Comparison of ENCODE assay signal across 28 cellular contexts in genomic region chr10:10477859-10478258, GRCh38.
"Had no signal": no experiment of that assay in that cellular context is flagged by ENCODE, and none has a peak within 500 bp of the region (broad histone marks: within the 10 kb centered on the region; RNA-seq: fewer than 3 reads in every experiment).

No MANE protein-coding gene starts in this region.

- H3K27me3 Mint-ChIP-seq: activated naive CD8-positive, alpha-beta T cell treated with anti-CD3 and anti-CD28 coated beads, Interleukin-2, amount 10 ng/mL, durations not matched to agents 7 days and 5 days; progenitor cell of endocrine pancreas had no signal

- H3K4me1 ChIP-seq: heart left ventricle, left lung, lower lobe of right lung, right atrium auricular region, suprapubic skin had no signal

- H3K4me3 ChIP-seq: coronary artery, dorsolateral prefrontal cortex, heart left ventricle, left lung, lower lobe of right lung, ovary, right atrium auricular region, suprapubic skin, tibial artery had no signal

- H3K9me3 Mint-ChIP-seq: activated CD4-positive, alpha-beta T cell treated with anti-CD3 and anti-CD28 coated beads, Interleukin-2, amount 10 ng/mL, durations not matched to agents 24 days and 14 days; activated naive CD8-positive, alpha-beta T cell treated with anti-CD3 and anti-CD28 coated beads, Interleukin-2, amount 10 ng/mL, durations not matched to agents 7 days and 5 days; activated T-helper 1 cell treated with anti-CD3 and anti-CD28 coated beads, Interleukin-12 subunit alpha, Interleukin-12 subunit beta, Interleukin-2, Interleukin-4 antibody, amounts not matched to agents 30 ng/mL and 10 ng/mL and 1 ng/mL, durations not matched to agents 14 hours and 24 hours and 36 hours had no signal

- H3K36me3 Mint-ChIP-seq: activated CD4-positive, alpha-beta memory T cell treated with anti-CD3 and anti-CD28 coated beads for 36 hours; activated naive CD8-positive, alpha-beta T cell treated with anti-CD3 and anti-CD28 coated beads, Interleukin-2, amount 10 ng/mL, durations not matched to agents 7 days and 5 days had no signal

- H3K27me3 ChIP-seq: heart left ventricle, left lung, neutrophil, ovary, right atrium auricular region, suprapubic skin, tibial artery had no signal

- ATAC-seq: effector memory CD8-positive, alpha-beta T cell; heart left ventricle; left lung; lower lobe of right lung had no signal

- DNase-seq: activated CD4-positive, alpha-beta memory T cell treated with anti-CD3 and anti-CD28 coated beads for 36 hours; activated CD4-positive, alpha-beta T cell treated with anti-CD3 and anti-CD28 coated beads, Interleukin-2, amount 10 ng/mL, durations not matched to agents 24 days and 14 days; activated CD4-positive, CD25-positive, alpha-beta regulatory T cell treated with anti-CD3 and anti-CD28 coated beads, Interleukin-2, amount 50 U/mL, for 72 hours; activated CD8-positive, alpha-beta memory T cell treated with anti-CD3 and anti-CD28 coated beads, Interleukin-2, amount 50 U/mL, for 4 hours; activated effector memory CD4-positive, alpha-beta T cell treated with anti-CD3 and anti-CD28 coated beads, Interleukin-2, amount 50 U/mL, for 16 hours; activated naive CD4-positive, alpha-beta T cell treated with anti-CD3 and anti-CD28 coated beads for 36 hours; activated naive CD8-positive, alpha-beta T cell treated with anti-CD3 and anti-CD28 coated beads, Interleukin-2, amount 10 ng/mL, durations not matched to agents 7 days and 5 days; activated T-cell treated with anti-CD3 and anti-CD28 coated beads, Interleukin-2, amount 50 U/mL, for 1 hour; amniotic stem cell; dorsolateral prefrontal cortex; effector memory CD8-positive, alpha-beta T cell; foreskin fibroblast; heart left ventricle; kidney glomerular epithelial cell; left lung; lower lobe of right lung; ovary; stimulated activated naive CD4-positive, alpha-beta T cell; T-helper 2 cell; tibial artery had no signal

- H3K27ac Mint-ChIP-seq: activated CD4-positive, alpha-beta memory T cell treated with anti-CD3 and anti-CD28 coated beads for 36 hours; activated CD4-positive, alpha-beta T cell treated with anti-CD3 and anti-CD28 coated beads, Interleukin-2, amount 10 ng/mL, durations not matched to agents 24 days and 14 days; activated naive CD4-positive, alpha-beta T cell treated with anti-CD3 and anti-CD28 coated beads for 36 hours; activated naive CD8-positive, alpha-beta T cell treated with anti-CD3 and anti-CD28 coated beads, Interleukin-2, amount 10 ng/mL, durations not matched to agents 7 days and 5 days; activated T-helper 1 cell treated with anti-CD3 and anti-CD28 coated beads, Interleukin-12 subunit alpha, Interleukin-12 subunit beta, Interleukin-2, Interleukin-4 antibody, amounts not matched to agents 30 ng/mL and 10 ng/mL and 1 ng/mL, durations not matched to agents 14 hours and 24 hours and 36 hours; effector memory CD8-positive, alpha-beta T cell; nephron had no signal

- FAIRE-seq: bronchial epithelial cell had no signal

- H3K36me3 ChIP-seq: heart left ventricle, left lung, lower lobe of right lung, neutrophil, ovary, right atrium auricular region, suprapubic skin, tibial artery had no signal

- H3K9me3 ChIP-seq: lower lobe of right lung, neutrophil, ovary, suprapubic skin had no signal

- H3K27ac ChIP-seq: coronary artery, dorsolateral prefrontal cortex, heart left ventricle, left lung, lower lobe of right lung, neutrophil, ovary, right atrium auricular region, suprapubic skin, tibial artery had no signal

- H3K4me3 Mint-ChIP-seq: activated CD4-positive, alpha-beta memory T cell treated with anti-CD3 and anti-CD28 coated beads for 36 hours; activated CD4-positive, alpha-beta T cell treated with anti-CD3 and anti-CD28 coated beads, Interleukin-2, amount 10 ng/mL, durations not matched to agents 24 days and 14 days; activated naive CD4-positive, alpha-beta T cell treated with anti-CD3 and anti-CD28 coated beads for 36 hours; activated naive CD8-positive, alpha-beta T cell treated with anti-CD3 and anti-CD28 coated beads, Interleukin-2, amount 10 ng/mL, durations not matched to agents 7 days and 5 days; activated T-helper 1 cell treated with anti-CD3 and anti-CD28 coated beads, Interleukin-12 subunit alpha, Interleukin-12 subunit beta, Interleukin-2, Interleukin-4 antibody, amounts not matched to agents 30 ng/mL and 10 ng/mL and 1 ng/mL, durations not matched to agents 14 hours and 24 hours and 36 hours; effector memory CD8-positive, alpha-beta T cell; nephron had no signal

- H3K4me1 Mint-ChIP-seq: activated CD4-positive, alpha-beta T cell treated with anti-CD3 and anti-CD28 coated beads, Interleukin-2, amount 10 ng/mL, durations not matched to agents 24 days and 14 days; activated naive CD8-positive, alpha-beta T cell treated with anti-CD3 and anti-CD28 coated beads, Interleukin-2, amount 10 ng/mL, durations not matched to agents 7 days and 5 days; nephron had no signal
